ENCODE assay signal across 1 cellular context in the genomic region with DNA sequence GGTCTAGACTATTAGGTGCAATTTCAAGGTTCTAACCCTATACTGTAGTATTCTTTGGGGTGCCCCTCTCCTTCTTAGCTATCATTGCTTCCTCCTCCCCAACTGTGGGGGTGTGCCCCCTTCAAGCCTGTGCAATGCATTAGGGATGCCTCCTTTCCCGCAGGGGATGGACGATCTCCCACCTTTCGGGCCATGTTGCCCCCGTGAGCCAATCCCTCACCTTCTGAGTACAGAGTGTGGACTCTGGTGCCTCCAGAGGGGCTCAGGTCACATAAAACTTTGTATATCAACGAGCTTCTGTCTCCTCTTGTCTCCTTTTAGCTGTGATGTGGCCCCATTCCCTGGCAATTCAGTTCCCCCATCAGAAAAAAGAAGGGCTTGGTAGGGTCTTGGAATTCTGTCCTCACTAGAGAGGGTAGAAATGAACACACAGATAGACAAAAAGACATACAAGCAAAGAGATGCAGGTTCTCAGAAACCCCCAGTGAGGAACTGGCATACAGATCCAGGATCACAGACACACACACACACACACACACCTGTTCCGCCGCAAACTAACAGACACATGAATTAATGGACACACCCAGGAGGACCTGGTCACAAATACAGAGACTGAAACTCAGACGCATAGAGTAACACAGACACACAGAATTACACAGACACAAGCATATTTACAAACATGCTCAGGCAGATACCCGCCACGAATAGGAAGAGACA.
TF ChIP-seq lines count a peak whose summit lies in the region.

No MANE protein-coding gene starts in this region.

TF ChIP-seq in H1, 55 proteins besides CTCF, POLR2A, EP300 and RAD21:
- TF ChIP-seq USF2 (IDR thresholded peaks at IDR 0.05; ENCODE audit: low read length) = no peak
- no peak for TF ChIP-seq GABPA (IDR thresholded peaks at IDR 0.05; ENCODE audit: borderline replicate concordance, insufficient read depth, low read length)
- TF ChIP-seq JUN (IDR thresholded peaks at IDR 0.05; ENCODE audit: low read depth, low read length) = no peak
- TF ChIP-seq CHD1 (IDR thresholded peaks at IDR 0.05; ENCODE audit: low read depth, low read length) = no peak
- TF ChIP-seq RBBP5 (IDR thresholded peaks at IDR 0.05; ENCODE audit: borderline replicate concordance, low read depth, low read length) = no peak
- no peak for TF ChIP-seq NRF1 (IDR thresholded peaks at IDR 0.05; ENCODE audit: low read depth, low read length)
- TF ChIP-seq TEAD4 (IDR thresholded peaks at IDR 0.05; ENCODE audit: low read depth, low read length) = no peak
- TF ChIP-seq ASH2L (IDR thresholded peaks at IDR 0.05; ENCODE audit: low read length) = no peak
TF ChIP-seq in H1: peak in this region for 0.
